8 cellular contexts compared by ENCODE assay signal in the genomic region with DNA sequence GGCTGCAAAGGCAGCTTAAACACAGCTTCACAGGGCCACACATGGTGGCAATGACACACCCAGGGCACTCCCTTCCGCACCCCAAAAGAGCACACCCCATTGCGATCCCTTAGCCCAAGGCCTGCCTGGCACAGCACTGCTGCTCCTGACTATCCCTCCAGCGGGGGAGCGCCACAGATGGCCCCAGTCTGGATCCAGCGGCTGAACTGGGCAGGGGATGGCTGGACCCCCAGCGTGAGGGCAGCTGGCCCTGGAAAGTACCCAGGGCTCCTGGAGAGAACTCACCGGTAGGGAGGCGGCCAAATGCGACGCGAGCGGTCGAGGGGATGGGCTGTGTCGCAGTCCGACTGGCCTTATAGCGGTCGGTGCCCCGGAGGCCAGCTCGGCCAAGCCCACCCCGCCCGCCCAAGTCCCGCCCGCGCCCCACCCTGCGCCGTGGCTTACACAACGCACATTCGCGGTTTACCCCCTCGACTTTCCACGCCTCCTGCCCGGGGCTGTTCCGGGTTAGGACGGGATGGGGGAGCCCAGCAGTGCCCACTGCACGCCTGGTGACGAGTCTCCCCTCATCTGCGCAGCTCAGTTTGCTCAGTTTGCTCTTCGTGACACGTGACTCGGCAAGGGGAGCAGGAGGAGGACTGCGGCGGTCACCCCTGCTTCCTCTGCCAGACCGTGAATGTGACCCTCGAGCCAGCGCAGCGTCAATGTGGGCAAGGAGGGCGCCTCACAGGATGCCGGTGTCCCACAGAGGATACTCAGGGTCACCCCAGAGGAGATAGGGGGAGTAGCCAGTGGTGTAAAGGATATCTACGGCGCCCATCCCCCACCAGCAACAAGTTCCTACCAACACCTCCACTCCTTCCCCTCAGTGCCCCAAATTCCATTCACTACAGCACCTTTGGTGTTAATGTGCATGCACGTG. TPM values are rescaled to one million over a fixed set of nuclear protein-coding genes. Genes with fewer than 3 reads are reported as not detected.
DNase-seq lines count a peak whose midpoint lies in the region; ATAC-seq and TF ChIP-seq lines count a peak whose summit lies in the region.

A gene (minus strand): TSS at position 328 of the 922 bp plus-strand sequence. CDS start 652 bp downstream, outside the sequence.

- no peak within 1 kb of the TSS for H3K9ac ChIP-seq in iPS-18a (ENCODE audit: low read length)

- no peak for TF ChIP-seq CTCF in activated B cell treated with CpG ODN at 0.5 μM for 24 hours (IDR thresholded peaks at IDR 0.05)

- H3K27ac Mint-ChIP-seq in activated B cell treated with CpG ODN at 0.5 μM for 24 hours: peak within 1 kb of the TSS; percentile 96

- peaks cover 31% of the 10 kb centered on the region for H3K4me1 ChIP-seq in iPS-18a (ENCODE audit: control insufficient read depth, low read depth, low read length)

- H3K4me3 Mint-ChIP-seq in activated B cell treated with CpG ODN at 0.5 μM for 24 hours: peak within 1 kb of the TSS; percentile 93

- peaks cover 61% of the 10 kb centered on the region for H3K4me1 Mint-ChIP-seq in activated B cell treated with CpG ODN at 0.5 μM for 24 hours

- peak; percentile 29 for DNase-seq in NCI-H1105 (lab: John Stamatoyannopoulos, UW)
- DNase-seq in activated B cell treated with CpG ODN at 0.5 μM for 24 hours: peak; percentile 64
- DNase-seq in T47D (ENCODE audit: low read depth in 1 of 2, low spot score in 1 of 2): peak; percentile 90 to 94
- DNase-seq in skeletal muscle cell (ENCODE audit: low read depth): peak; percentile 50
- no peak for DNase-seq in cortex of kidney (lab: John Stamatoyannopoulos, UW)

- ATAC-seq in GM18505 (IDR thresholded peaks at IDR 0.05; ENCODE audit: unreplicated experiment) (no peak), activated B cell treated with CpG ODN at 0.5 μM for 24 hours (ENCODE audit: low read depth) (peak; percentile 80), GM19452 (IDR thresholded peaks at IDR 0.05; ENCODE audit: unreplicated experiment) (no peak)

- in situ Hi-C loops in T47D (cut with HindIII; ENCODE audit: low pct_unique_long_range_greater_than_20kb, low sequenced_read_pairs): no loop called here

- intact Hi-C loops in activated B cell treated with CpG ODN at 0.5 μM for 24 hours (cut with micrococcal nuclease): loop anchor here (1.0 kb wide), 2 partner anchors 9 to 30 kb away; a partner anchor contains a TSS

- H3K9me3 Mint-ChIP-seq in activated B cell treated with CpG ODN at 0.5 μM for 24 hours: no peaks in the 10 kb centered on the region

- peak; percentile 44 for TF ChIP-seq POLR2A in GM18505 (IDR thresholded peaks at IDR 0.05; ENCODE audit: borderline replicate concordance, extremely low read depth, insufficient read depth, insufficient read length)

- H3K36me3 Mint-ChIP-seq in activated B cell treated with CpG ODN at 0.5 μM for 24 hours (ENCODE audit: low read depth): peaks cover 10% of the 10 kb centered on the region

- H3K27me3 Mint-ChIP-seq in activated B cell treated with CpG ODN at 0.5 μM for 24 hours: no peaks in the 10 kb centered on the region

- CTCF ChIA-PET in activated B cell treated with CpG ODN at 0.5 μM for 24 hours (lab: Charles Lee): interaction anchor here (0.9 to 6.4 kb wide), 8 partner anchors 9 to 98 kb away, joined by 3 to 119 read pairs (median 4); a partner anchor contains a TSS

- no peaks in the 10 kb centered on the region for H3K36me3 ChIP-seq in iPS-18a (ENCODE audit: control insufficient read depth, low read depth, low read length)

- POLR2A ChIA-PET in activated B cell treated with CpG ODN at 0.5 μM for 24 hours (lab: Charles Lee): interaction anchor here (0.5 to 7.9 kb wide), 23 partner anchors 9 to 455 kb away, joined by 3 to 115 read pairs (median 3); a partner anchor contains a TSS

- no peak within 1 kb of the TSS for H3K27ac ChIP-seq in iPS-18a (ENCODE audit: low read length)

- peak within 1 kb of the TSS; percentile 29 for H3K4me3 ChIP-seq in iPS-18a (ENCODE audit: low read length)
- peak within 1 kb of the TSS; percentile 74 for H3K4me3 ChIP-seq in skeletal muscle cell (ENCODE audit: low read depth, low read length)

- H3K9me3 ChIP-seq in iPS-18a (ENCODE audit: control insufficient read depth, low read depth, low read length): no peaks in the 10 kb centered on the region

- H3K27me3 ChIP-seq in iPS-18a (ENCODE audit: control insufficient read depth, insufficient read depth, low read length): peaks cover 6% of the 10 kb centered on the region

RNA-seq across cellular contexts. Expression of the gene that starts here (rescaled TPM):
- 166 and 186 TPM in 2 replicates for total RNA-seq in activated B cell treated with CpG ODN at 0.5 μM for 24 hours
